1 cellular context compared by ENCODE assay signal in the genomic region with DNA sequence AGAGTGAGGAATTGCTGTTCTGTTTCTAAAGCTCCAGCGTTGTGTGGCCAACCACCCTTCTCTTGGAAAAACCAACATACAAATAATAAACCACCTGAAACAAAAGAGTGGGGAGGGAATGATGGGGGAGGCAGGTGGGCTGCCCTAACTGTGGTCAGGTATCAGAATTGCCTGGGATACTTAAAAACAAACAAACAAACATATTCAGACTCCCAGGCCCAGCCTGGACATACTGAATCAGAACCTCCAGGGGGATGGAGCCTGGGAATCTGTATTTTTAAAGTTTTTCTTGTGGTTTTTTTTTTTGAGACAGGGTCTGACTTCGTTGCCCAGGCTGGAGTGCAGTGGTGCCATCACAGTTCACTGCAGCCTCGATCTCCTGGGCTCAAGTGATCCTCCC.
TF ChIP-seq lines count a peak whose summit lies in the region.

No MANE protein-coding gene starts in this region.

TF ChIP-seq in GM12878, 131 proteins besides CTCF, POLR2A, EP300 and RAD21:
- TF ChIP-seq CREM (IDR thresholded peaks at IDR 0.05; ENCODE audit: low read depth) (no peak), DPF2 (IDR thresholded peaks at IDR 0.05) (no peak), JUND (IDR thresholded peaks at IDR 0.05; ENCODE audit: low read depth, low read length) (no peak), NR2C1 (IDR thresholded peaks at IDR 0.05) (no peak), IKZF1 (conservative IDR thresholded peaks at IDR 0.05) (no peak)
- TF ChIP-seq, protein P1, sequence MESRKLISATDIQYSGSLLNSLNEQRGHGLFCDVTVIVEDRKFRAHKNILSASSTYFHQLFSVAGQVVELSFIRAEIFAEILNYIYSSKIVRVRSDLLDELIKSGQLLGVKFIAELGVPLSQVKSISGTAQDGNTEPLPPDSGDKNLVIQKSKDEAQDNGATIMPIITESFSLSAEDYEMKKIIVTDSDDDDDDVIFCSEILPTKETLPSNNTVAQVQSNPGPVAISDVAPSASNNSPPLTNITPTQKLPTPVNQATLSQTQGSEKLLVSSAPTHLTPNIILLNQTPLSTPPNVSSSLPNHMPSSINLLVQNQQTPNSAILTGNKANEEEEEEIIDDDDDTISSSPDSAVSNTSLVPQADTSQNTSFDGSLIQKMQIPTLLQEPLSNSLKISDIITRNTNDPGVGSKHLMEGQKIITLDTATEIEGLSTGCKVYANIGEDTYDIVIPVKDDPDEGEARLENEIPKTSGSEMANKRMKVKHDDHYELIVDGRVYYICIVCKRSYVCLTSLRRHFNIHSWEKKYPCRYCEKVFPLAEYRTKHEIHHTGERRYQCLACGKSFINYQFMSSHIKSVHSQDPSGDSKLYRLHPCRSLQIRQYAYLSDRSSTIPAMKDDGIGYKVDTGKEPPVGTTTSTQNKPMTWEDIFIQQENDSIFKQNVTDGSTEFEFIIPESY (IDR thresholded peaks at IDR 0.05), result no peak
- TF ChIP-seq, protein P2, sequence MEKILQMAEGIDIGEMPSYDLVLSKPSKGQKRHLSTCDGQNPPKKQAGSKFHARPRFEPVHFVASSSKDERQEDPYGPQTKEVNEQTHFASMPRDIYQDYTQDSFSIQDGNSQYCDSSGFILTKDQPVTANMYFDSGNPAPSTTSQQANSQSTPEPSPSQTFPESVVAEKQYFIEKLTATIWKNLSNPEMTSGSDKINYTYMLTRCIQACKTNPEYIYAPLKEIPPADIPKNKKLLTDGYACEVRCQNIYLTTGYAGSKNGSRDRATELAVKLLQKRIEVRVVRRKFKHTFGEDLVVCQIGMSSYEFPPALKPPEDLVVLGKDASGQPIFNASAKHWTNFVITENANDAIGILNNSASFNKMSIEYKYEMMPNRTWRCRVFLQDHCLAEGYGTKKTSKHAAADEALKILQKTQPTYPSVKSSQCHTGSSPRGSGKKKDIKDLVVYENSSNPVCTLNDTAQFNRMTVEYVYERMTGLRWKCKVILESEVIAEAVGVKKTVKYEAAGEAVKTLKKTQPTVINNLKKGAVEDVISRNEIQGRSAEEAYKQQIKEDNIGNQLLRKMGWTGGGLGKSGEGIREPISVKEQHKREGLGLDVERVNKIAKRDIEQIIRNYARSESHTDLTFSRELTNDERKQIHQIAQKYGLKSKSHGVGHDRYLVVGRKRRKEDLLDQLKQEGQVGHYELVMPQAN (conservative IDR thresholded peaks at IDR 0.05), result no peak
- TF ChIP-seq, protein P3, sequence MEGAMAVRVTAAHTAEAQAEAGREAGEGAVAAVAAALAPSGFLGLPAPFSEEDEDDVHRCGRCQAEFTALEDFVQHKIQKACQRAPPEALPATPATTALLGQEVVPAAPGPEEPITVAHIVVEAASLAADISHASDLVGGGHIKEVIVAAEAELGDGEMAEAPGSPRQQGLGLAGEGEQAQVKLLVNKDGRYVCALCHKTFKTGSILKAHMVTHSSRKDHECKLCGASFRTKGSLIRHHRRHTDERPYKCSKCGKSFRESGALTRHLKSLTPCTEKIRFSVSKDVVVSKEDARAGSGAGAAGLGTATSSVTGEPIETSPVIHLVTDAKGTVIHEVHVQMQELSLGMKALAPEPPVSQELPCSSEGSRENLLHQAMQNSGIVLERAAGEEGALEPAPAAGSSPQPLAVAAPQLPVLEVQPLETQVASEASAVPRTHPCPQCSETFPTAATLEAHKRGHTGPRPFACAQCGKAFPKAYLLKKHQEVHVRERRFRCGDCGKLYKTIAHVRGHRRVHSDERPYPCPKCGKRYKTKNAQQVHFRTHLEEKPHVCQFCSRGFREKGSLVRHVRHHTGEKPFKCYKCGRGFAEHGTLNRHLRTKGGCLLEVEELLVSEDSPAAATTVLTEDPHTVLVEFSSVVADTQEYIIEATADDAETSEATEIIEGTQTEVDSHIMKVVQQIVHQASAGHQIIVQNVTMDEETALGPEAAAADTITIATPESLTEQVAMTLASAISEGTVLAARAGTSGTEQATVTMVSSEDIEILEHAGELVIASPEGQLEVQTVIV (IDR thresholded peaks at IDR 0.05; ENCODE audit: borderline replicate concordance, partially characterized antibody), result no peak
